ENCODE assay signal across 8 cellular contexts in the genomic region with DNA sequence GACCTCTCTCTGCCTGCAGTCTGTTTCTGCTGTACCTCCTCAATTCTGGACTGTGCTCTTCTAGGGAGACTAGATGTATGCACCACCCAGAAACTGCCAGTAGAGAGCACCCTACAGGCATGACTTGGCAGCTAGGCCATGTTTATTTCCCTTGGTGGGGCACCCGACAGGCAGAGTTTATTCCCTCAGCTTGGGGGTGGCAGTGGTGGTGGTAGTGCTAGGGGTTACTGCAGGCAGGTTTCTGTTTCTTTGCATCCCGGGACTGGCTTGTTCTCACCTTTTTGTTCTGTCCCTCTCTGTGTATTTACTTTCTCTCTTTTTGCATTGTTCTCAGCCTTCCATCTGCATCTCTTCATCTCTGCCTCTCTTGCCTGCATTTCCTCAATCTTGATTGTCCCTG. TPM values are rescaled to one million over a fixed set of nuclear protein-coding genes. Genes with fewer than 3 reads are reported as not detected.
DNase-seq lines count a peak whose midpoint lies in the region; ATAC-seq and TF ChIP-seq lines count a peak whose summit lies in the region.

No MANE protein-coding gene starts in this region.

- no peaks in the 10 kb centered on the region for H3K27me3 ChIP-seq in CD4-positive, alpha-beta T cell (ENCODE audit: control insufficient read depth, insufficient read depth, low read length)
- no peaks in the 10 kb centered on the region for H3K27me3 ChIP-seq in left lung

- H3K4me1 Mint-ChIP-seq in CD4-positive, alpha-beta T cell (ENCODE audit: low read depth) = peaks cover 25% of the 10 kb centered on the region

- CTCF ChIA-PET in CD4-positive, alpha-beta T cell (lab: Charles Lee) = interaction anchor here (0.6 to 3.7 kb wide), 25 partner anchors 9 to 279 kb away, joined by 3 to 26 read pairs (median 5); partner anchors contain the start of genes FMNL3, PRPF40B and TMBIM6

- POLR2A ChIA-PET in CD4-positive, alpha-beta T cell (lab: Charles Lee) = interaction anchor here (1.1 to 3.6 kb wide), 4 partner anchors 14 to 104 kb away, joined by 3 to 16 read pairs (median 10); partner anchors contain the start of genes FMNL3, PRPF40B and TMBIM6

- no peaks in the 10 kb centered on the region for H3K36me3 Mint-ChIP-seq in CD4-positive, alpha-beta T cell (ENCODE audit: low read depth)

- TF ChIP-seq CTCF in CD4-positive, alpha-beta T cell (IDR thresholded peaks at IDR 0.05) = peak; percentile 54
- TF ChIP-seq CTCF in left lung (IDR thresholded peaks at IDR 0.05) = peak; percentile 54 to 73

- intact Hi-C loops in CD4-positive, alpha-beta T cell (cut with DNase I, micrococcal nuclease) = loop anchor here in 1 of 2 experiments (2.0 to 5.0 kb wide), 2 partner anchors 70 to 200 kb away; partner anchors contain the start of gene FMNL3
- intact Hi-C loops in left lung (cut with DNase I) = no loop called here

- H3K9me3 ChIP-seq in CD4-positive, alpha-beta T cell (ENCODE audit: control insufficient read depth, low read length) = no peaks in the 10 kb centered on the region
- H3K9me3 ChIP-seq in left lung = no peaks in the 10 kb centered on the region

- no peak overlapping the region for H3K27ac ChIP-seq in CD4-positive, alpha-beta T cell (ENCODE audit: low read depth, low read length)
- H3K27ac ChIP-seq in left lung = no peak overlapping the region

- H3K4me3 ChIP-seq in left lung = no peak overlapping the region

- H3K4me1 ChIP-seq in left lung = peaks cover 3 to 9% of the 10 kb centered on the region in 2 donors

- peak; percentile 31 to 59 (median 40) for DNase-seq in CD4-positive, alpha-beta T cell
- DNase-seq in NCI-H446 treated with DMSO at 0.1 percent for 48 hours (lab: John Stamatoyannopoulos, UW) (peak; percentile 8), dedifferentiated amniotic fluid mesenchymal stem cell (ENCODE audit: extremely low spot score) (peak; percentile 77), left lung (peak in 1 of 2 donors; percentile 46)
- peak; percentile 69 for DNase-seq in activated CD4-positive, alpha-beta T cell treated with anti-CD3 and anti-CD28 coated beads for 48 hours
- peak; percentile 15 for DNase-seq in stimulated activated CD8-positive, alpha-beta memory T cell treated with anti-CD3 and anti-CD28 coated beads, Interleukin-12 subunit alpha, Interleukin-12 subunit beta, amount 100 ng/mL, for 4 hours (ENCODE audit: low read depth)

- no peaks in the 10 kb centered on the region for H3K9me3 Mint-ChIP-seq in CD4-positive, alpha-beta T cell

- H3K4me3 Mint-ChIP-seq in CD4-positive, alpha-beta T cell = no peak overlapping the region

- no peaks in the 10 kb centered on the region for H3K27me3 Mint-ChIP-seq in CD4-positive, alpha-beta T cell

- peak overlapping the region; percentile 2 for H3K27ac Mint-ChIP-seq in CD4-positive, alpha-beta T cell

- H3K36me3 ChIP-seq in left lung = peaks cover 0 to 15% of the 10 kb centered on the region in 2 donors

- ATAC-seq in CD4-positive, alpha-beta T cell (ENCODE audit: poor library complexity) = peak; percentile 99
- ATAC-seq in GM21529 (IDR thresholded peaks at IDR 0.05; ENCODE audit: unreplicated experiment) (peak; percentile 66), left lung (peak; percentile 84), GM18520 (IDR thresholded peaks at IDR 0.05; ENCODE audit: unreplicated experiment) (no peak)

RNA-seq across cellular contexts. Expression of gene PRPF40B, which starts 13.6 kb away (rescaled TPM):
- total RNA-seq in CD4-positive, alpha-beta T cell = 1 to 10 TPM; 4.7 to 6.5 TPM
- total RNA-seq in left lung = 10 to 100 TPM; 16.0 to 17.3 TPM

RNA-seq across cellular contexts. Expression of gene FAM186B, which starts 31.5 kb away (rescaled TPM):
- total RNA-seq in CD4-positive, alpha-beta T cell = under 1 TPM; 0.64 to 0.74 TPM
- total RNA-seq in left lung = under 1 TPM; 0.20 to 0.42 TPM
